In the genomic region with DNA sequence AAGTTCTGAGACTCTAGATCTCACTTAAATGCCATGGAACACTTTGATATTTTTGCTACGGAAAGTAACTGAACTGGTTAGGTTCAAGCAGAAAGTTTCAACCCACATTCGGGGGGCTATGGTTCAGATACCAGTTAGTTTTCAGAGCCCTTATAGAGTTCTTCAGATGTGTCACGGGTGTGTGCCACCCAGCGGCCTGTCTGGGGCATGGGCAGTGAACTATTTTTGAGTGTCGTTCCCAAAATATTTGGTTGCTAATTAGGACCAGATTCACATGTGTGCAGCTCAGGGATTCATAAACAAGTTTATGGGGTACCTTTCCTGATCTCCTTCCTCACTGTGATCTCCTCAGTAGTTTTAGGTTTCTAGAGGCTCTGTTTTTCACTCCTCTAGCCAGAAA, we compare ENCODE assay signal across 24 cellular contexts.
A peak's percentile ranks its signal among the peaks of the same experiment; 100 is the strongest.
DNase-seq lines count a peak whose midpoint lies in the region; ATAC-seq and TF ChIP-seq lines count a peak whose summit lies in the region.
"Had no signal": no experiment of that assay in that cellular context is flagged by ENCODE, and none has a peak within 500 bp of the region (broad histone marks: within the 10 kb centered on the region; RNA-seq: fewer than 3 reads in every experiment).

No MANE protein-coding gene starts in this region.

- H2AK9ac ChIP-seq in IMR-90 (replicated peaks; ENCODE audit: low read depth, low read length, poor library complexity): no peak overlapping the region

- no peak overlapping the region for H2AK5ac ChIP-seq in IMR-90 (ENCODE audit: low read depth, low read length)

- no peak overlapping the region for H2BK15ac ChIP-seq in IMR-90 (ENCODE audit: low read depth, low read length)

- TF ChIP-seq CTCF in IMR-90 (conservative IDR thresholded peaks at IDR 0.05; ENCODE audit: low read depth, low read length) (0 out of 2 replicates have a peak, but pooled peaks have one; percentile 5), brain microvascular endothelial cell (IDR thresholded peaks at IDR 0.05; ENCODE audit: low read depth, low read length, missing control alignments) (peak; percentile 29), osteoblast (IDR thresholded peaks at IDR 0.05; ENCODE audit: extremely low read depth, low read depth, low read length) (peak; percentile 31), natural killer cell (IDR thresholded peaks at IDR 0.05) (no peak)

- H4K8ac ChIP-seq in IMR-90 (ENCODE audit: low read depth in 2 of 2, low read length in 2 of 2): no peak overlapping the region

- DNase-seq in EH (ENCODE audit: low read depth): peak; percentile 22
- DNase-seq in IMR-90: no peak
- DNase-seq in brain microvascular endothelial cell: no peak
- no peak for DNase-seq in osteoblast (ENCODE audit: insufficient read length, low spot score, missing footprints)
- no peak for DNase-seq in stimulated activated CD4-positive, alpha-beta T cell treated with anti-CD3 and anti-CD28 coated beads, Interleukin-15, amount 100 ng/mL, for 24 hours
- DNase-seq in natural killer cell: no peak
- DNase-seq: activated CD4-positive, alpha-beta T cell treated with anti-CD3 and anti-CD28 coated beads, Interleukin-2, amount 50 U/mL, for 48 hours; C1 segment of cervical spinal cord; effector CD4-positive, alpha-beta T cell; GDM1; hypothalamus; naive thymus-derived CD4-positive, alpha-beta T cell; NCI-H1105; NCI-H526 treated with DMSO at 0.1 percent for 48 hours; SIG-M5; stimulated activated CD4-positive, alpha-beta T cell treated with anti-CD3 and anti-CD28 coated beads, Interleukin-2, amount 100 ng/mL, for 24 hours had no signal

- CTCF ChIA-PET in IMR-90 (lab: Yijun Ruan, JAX): no interaction called here

- H2BK20ac ChIP-seq in IMR-90 (ENCODE audit: low read depth, low read length): no peak overlapping the region

- intact Hi-C loops in IMR-90 (cut with micrococcal nuclease) (no loop called here), natural killer cell (cut with micrococcal nuclease) (no loop called here)

- H4K20me1 ChIP-seq in IMR-90 (ENCODE audit: insufficient read depth, low read length) (no peaks in the 10 kb centered on the region), osteoblast (ENCODE audit: insufficient read depth, low read length) (no peaks in the 10 kb centered on the region)

- BruUV-seq in IMR-90 (replicated peaks; lab: Mats Ljungman, UMichigan): no TSS peak

- H3K27me3 ChIP-seq in IMR-90 (ENCODE audit: control insufficient read depth, insufficient read depth, low read length) (no peaks in the 10 kb centered on the region), brain microvascular endothelial cell (replicated peaks) (no peaks in the 10 kb centered on the region), osteoblast (ENCODE audit: insufficient read depth, low read length) (peaks cover 16% of the 10 kb centered on the region)
- H3K27me3 ChIP-seq: tibial nerve had no signal

- H3K9ac ChIP-seq in IMR-90 (ENCODE audit: low read depth, low read length): no peak overlapping the region
- H3K9ac ChIP-seq: parathyroid adenoma had no signal

- no peak overlapping the region for H2AFZ ChIP-seq in IMR-90 (replicated peaks; ENCODE audit: low read length, poor library complexity)
- H2AFZ ChIP-seq in osteoblast (ENCODE audit: low read length): no peak overlapping the region
- H2AFZ ChIP-seq: parathyroid adenoma had no signal

- H3K56ac ChIP-seq in IMR-90 (ENCODE audit: extremely low read depth, insufficient read depth, low read length): no peak overlapping the region

- no peaks in the 10 kb centered on the region for H3K27me3 Mint-ChIP-seq in natural killer cell (ENCODE audit: low read depth in 2 of 2)

- ATAC-seq in IMR-90 (ENCODE audit: low read depth): no peak
- ATAC-seq in GM21717 (IDR thresholded peaks at IDR 0.05; ENCODE audit: unreplicated experiment): no peak
- ATAC-seq in GM21360 (IDR thresholded peaks at IDR 0.05; ENCODE audit: unreplicated experiment): no peak
- ATAC-seq in natural killer cell: no peak
- ATAC-seq: naive thymus-derived CD4-positive, alpha-beta T cell had no signal

- H3K9me3 ChIP-seq in IMR-90 (ENCODE audit: control insufficient read depth, insufficient read depth, low read length): no peaks in the 10 kb centered on the region
- no peaks in the 10 kb centered on the region for H3K9me3 ChIP-seq in osteoblast (ENCODE audit: low read depth, low read length)
- H3K9me3 ChIP-seq: tibial nerve had no signal

- no peaks in the 10 kb centered on the region for H3K4me1 Mint-ChIP-seq in natural killer cell
- H3K4me1 Mint-ChIP-seq: central memory CD8-positive, alpha-beta T cell; memory B cell; naive thymus-derived CD4-positive, alpha-beta T cell had no signal

- H3K4me3 ChIP-seq in IMR-90 (ENCODE audit: insufficient read depth, low read depth, low read length) (no peak overlapping the region), brain microvascular endothelial cell (ENCODE audit: low read depth, low read length) (no peak overlapping the region), osteoblast (ENCODE audit: insufficient read depth, low read length) (no peak overlapping the region)
- H3K4me3 ChIP-seq: tibial nerve had no signal

- no peak overlapping the region for H3K27ac Mint-ChIP-seq in natural killer cell
- H3K27ac Mint-ChIP-seq: memory B cell; naive thymus-derived CD4-positive, alpha-beta T cell; stimulated activated naive CD8-positive, alpha-beta T cell treated with anti-CD3 and anti-CD28 coated beads, Interleukin-15, Interleukin-2, amounts not matched to agents 100 ng/mL and 50 ng/mL, for 24 hours; T-helper 1 cell treated with Interleukin-12 subunit alpha and Interleukin-12 subunit beta and Interleukin-4 antibody, amounts not matched to agents 30 μg/mL and 1 μg/mL, for 36 hours had no signal

- H3K4me3 Mint-ChIP-seq in natural killer cell: no peak overlapping the region
- H3K4me3 Mint-ChIP-seq: central memory CD8-positive, alpha-beta T cell; memory B cell; naive thymus-derived CD4-positive, alpha-beta T cell; stimulated activated naive CD8-positive, alpha-beta T cell treated with anti-CD3 and anti-CD28 coated beads, Interleukin-15, Interleukin-2, amounts not matched to agents 100 ng/mL and 50 ng/mL, for 24 hours; T-helper 1 cell treated with Interleukin-12 subunit alpha and Interleukin-12 subunit beta and Interleukin-4 antibody, amounts not matched to agents 30 μg/mL and 1 μg/mL, for 36 hours had no signal

- H3K14ac ChIP-seq in IMR-90 (replicated peaks; ENCODE audit: low read depth, low read length): no peak overlapping the region

- no peak overlapping the region for H4K5ac ChIP-seq in IMR-90 (ENCODE audit: low read depth, low read length)

- H3K4me2 ChIP-seq in IMR-90 (ENCODE audit: low read depth, low read length): no peak overlapping the region
- no peak overlapping the region for H3K4me2 ChIP-seq in osteoblast (ENCODE audit: insufficient read depth, low read length)

- H3K36me3 Mint-ChIP-seq in natural killer cell: no peaks in the 10 kb centered on the region
- H3K36me3 Mint-ChIP-seq: memory B cell; naive thymus-derived CD4-positive, alpha-beta T cell had no signal

- TF ChIP-seq POLR2A in IMR-90 (IDR thresholded peaks at IDR 0.05; ENCODE audit: low read depth, low read length): no peak

- 40% methylated on average over 2 of the region's 5 CpGs; no CpG with 5 or more reads in 1 of the 2 experiments for WGBS in IMR-90 (ENCODE audit: extremely low coverage in 2 of 2, insufficient read length in 1 of 2), 2 experiments

- H3K79me1 ChIP-seq in IMR-90 (ENCODE audit: low read depth in 1 of 2, low read length in 2 of 2): no peaks in the 10 kb centered on the region

- in situ Hi-C loops in IMR-90 (cut with MboI; ENCODE audit: low sequenced_read_pairs): no loop called here
- in situ Hi-C loops in brain microvascular endothelial cell (cut with HindIII; ENCODE audit: low pct_ligation_motif_present, low sequenced_read_pairs): no loop called here

- no peak overlapping the region for H4K91ac ChIP-seq in IMR-90 (ENCODE audit: insufficient read depth, low read depth, low read length)

- dilution Hi-C loops in IMR-90 (cut with HindIII; ENCODE audit: low sequenced_read_pairs, unreplicated experiment): no loop called here

- no peaks in the 10 kb centered on the region for H3K4me1 ChIP-seq in IMR-90 (ENCODE audit: control insufficient read depth, insufficient read depth, low read length)
- no peaks in the 10 kb centered on the region for H3K4me1 ChIP-seq in osteoblast (ENCODE audit: insufficient read depth, low read length)
- H3K4me1 ChIP-seq: parathyroid adenoma, tibial nerve had no signal

- POLR2A ChIA-PET in IMR-90 (lab: Charles Lee; ENCODE audit: unreplicated experiment): no interaction called here

- no peak overlapping the region for H3K4ac ChIP-seq in IMR-90 (ENCODE audit: low read depth, low read length)

- H3K9me1 ChIP-seq in IMR-90 (ENCODE audit: insufficient read depth, low read length): no peaks in the 10 kb centered on the region

- H3K18ac ChIP-seq in IMR-90 (ENCODE audit: low read depth, low read length): no peak overlapping the region

- H3K23ac ChIP-seq in IMR-90 (ENCODE audit: low read depth, low read length): no peak overlapping the region

- H3K27ac ChIP-seq in IMR-90 (ENCODE audit: insufficient read depth, low read length) (no peak overlapping the region), brain microvascular endothelial cell (no peak overlapping the region), osteoblast (ENCODE audit: low read depth, low read length) (no peak overlapping the region)
- H3K27ac ChIP-seq: parathyroid adenoma, tibial nerve had no signal

- TF ChIP-seq RAD21 in IMR-90 (IDR thresholded peaks at IDR 0.05; ENCODE audit: low read length): no peak

- no peak overlapping the region for H2BK5ac ChIP-seq in IMR-90 (ENCODE audit: low read depth, low read length, poor library complexity, severe bottlenecking)

- no peak overlapping the region for H2BK120ac ChIP-seq in IMR-90 (ENCODE audit: low read depth, low read length)

- peaks cover 0 to 3% of the 10 kb centered on the region in 2 donors for H3K9me3 Mint-ChIP-seq in natural killer cell
- H3K9me3 Mint-ChIP-seq: stimulated activated naive CD8-positive, alpha-beta T cell treated with anti-CD3 and anti-CD28 coated beads, Interleukin-15, Interleukin-2, amounts not matched to agents 100 ng/mL and 50 ng/mL, for 24 hours; T-helper 1 cell treated with Interleukin-12 subunit alpha and Interleukin-12 subunit beta and Interleukin-4 antibody, amounts not matched to agents 30 μg/mL and 1 μg/mL, for 36 hours had no signal

- H3K79me2 ChIP-seq in osteoblast (ENCODE audit: insufficient read depth, low read length): no peaks in the 10 kb centered on the region
- H3K79me2 ChIP-seq: parathyroid adenoma had no signal

- no peaks in the 10 kb centered on the region for H3K36me3 ChIP-seq in IMR-90 (ENCODE audit: control insufficient read depth, insufficient read depth, low read length)
- no peaks in the 10 kb centered on the region for H3K36me3 ChIP-seq in brain microvascular endothelial cell (replicated peaks)
- no peaks in the 10 kb centered on the region for H3K36me3 ChIP-seq in osteoblast (ENCODE audit: insufficient read depth, low read length)
- H3K36me3 ChIP-seq: tibial nerve had no signal

TF ChIP-seq in IMR-90, 13 proteins besides CTCF, POLR2A, EP300 and RAD21 (continues in another document):
- TF ChIP-seq RFX5 (IDR thresholded peaks at IDR 0.05; ENCODE audit: low read depth, low read length): no peak
- TF ChIP-seq BHLHE40 (IDR thresholded peaks at IDR 0.05; ENCODE audit: low read depth, low read length): no peak
- no peak for TF ChIP-seq SMC3 (IDR thresholded peaks at IDR 0.05; ENCODE audit: low read depth, low read length)
- no peak for TF ChIP-seq MAFK (IDR thresholded peaks at IDR 0.05; ENCODE audit: low read depth, low read length)
